In genomic region chr9:37324261-37324683, GRCh38 we compare ENCODE assay signal across 8 cellular contexts.
DNase-seq lines count a peak whose midpoint lies in the region; ATAC-seq lines count a peak whose summit lies in the region.

No MANE protein-coding gene starts in this region.

- CTCF ChIA-PET in T-cell (lab: Charles Lee) = no interaction called here
- CTCF ChIA-PET in activated CD4-positive, alpha-beta memory T cell treated with anti-CD3 and anti-CD28 coated beads for 36 hours (lab: Charles Lee) = interaction anchor here (0.5 to 1.9 kb wide), 3 partner anchors 328 to 451 kb away, joined by 3 to 5 read pairs (median 4); no protein-coding TSS in a partner anchor

- peaks cover 34% of the 10 kb centered on the region for H3K36me3 Mint-ChIP-seq in T-cell
- peaks cover 11% of the 10 kb centered on the region for H3K36me3 Mint-ChIP-seq in activated CD4-positive, alpha-beta memory T cell treated with anti-CD3 and anti-CD28 coated beads for 36 hours

- no peak overlapping the region for H4K8ac ChIP-seq in mesendoderm (ENCODE audit: low read depth, low read length)

- peaks cover 0 to 14% (median 2%) of the 10 kb centered on the region in 3 donors for H3K4me1 Mint-ChIP-seq in T-cell
- no peaks in the 10 kb centered on the region for H3K4me1 Mint-ChIP-seq in activated CD4-positive, alpha-beta memory T cell treated with anti-CD3 and anti-CD28 coated beads for 36 hours (ENCODE audit: low read depth)

- H4K5ac ChIP-seq in mesendoderm (ENCODE audit: low read length) = no peak overlapping the region

- no peak overlapping the region for H3K4me2 ChIP-seq in mesendoderm (ENCODE audit: low read length)

- intact Hi-C loops in activated CD4-positive, alpha-beta memory T cell treated with anti-CD3 and anti-CD28 coated beads for 36 hours (cut with micrococcal nuclease) = no loop called here

- H3K23ac ChIP-seq in mesendoderm (ENCODE audit: low read length) = no peak overlapping the region

- H3K18ac ChIP-seq in mesendoderm (ENCODE audit: low read length) = no peak overlapping the region

- H3K36me3 ChIP-seq in mesendoderm (ENCODE audit: control insufficient read depth, insufficient read depth, low read length) = no peaks in the 10 kb centered on the region

- no peak overlapping the region for H3K9ac ChIP-seq in mesendoderm (ENCODE audit: low read length)

- no peak overlapping the region for H2BK15ac ChIP-seq in mesendoderm (replicated peaks; ENCODE audit: low read depth)

- no peaks in the 10 kb centered on the region for H3K4me1 ChIP-seq in mesendoderm (ENCODE audit: control insufficient read depth, low read depth, low read length)

- peak; percentile 77 for ATAC-seq in GM18511 (IDR thresholded peaks at IDR 0.05; ENCODE audit: unreplicated experiment)
- peak; percentile 63 for ATAC-seq in GM21723 (IDR thresholded peaks at IDR 0.05; ENCODE audit: unreplicated experiment)
- no peak for ATAC-seq in T-cell (replicated peaks in 1 of 4)

- DNase-seq in NCI-H1092 (lab: John Stamatoyannopoulos, UW) = peak; percentile 26
- DNase-seq in mesendoderm = peak; percentile 1
- DNase-seq in activated gamma-delta T cell treated with Interleukin-2 at 50 U/mL for 16 hours = no peak
- no peak for DNase-seq in kidney tubule cell (ENCODE audit: low spot score)
- DNase-seq in T-cell = no peak
- DNase-seq in activated CD4-positive, alpha-beta memory T cell treated with anti-CD3 and anti-CD28 coated beads for 36 hours = no peak

- no peaks in the 10 kb centered on the region for H3K27me3 Mint-ChIP-seq in T-cell
- no peaks in the 10 kb centered on the region for H3K27me3 Mint-ChIP-seq in activated CD4-positive, alpha-beta memory T cell treated with anti-CD3 and anti-CD28 coated beads for 36 hours

- no peak overlapping the region for H3K4ac ChIP-seq in mesendoderm (ENCODE audit: low read depth, low read length)

- POLR2A ChIA-PET in T-cell (lab: Charles Lee) = no interaction called here
- POLR2A ChIA-PET in activated CD4-positive, alpha-beta memory T cell treated with anti-CD3 and anti-CD28 coated beads for 36 hours (lab: Charles Lee) = no interaction called here

- no peak overlapping the region for H2BK5ac ChIP-seq in mesendoderm (ENCODE audit: low read length)

- no peak overlapping the region for H3K27ac ChIP-seq in mesendoderm (ENCODE audit: low read depth, low read length)

- H3K27me3 ChIP-seq in mesendoderm (ENCODE audit: insufficient read depth, low read length, poor library complexity) = no peaks in the 10 kb centered on the region

- no peaks in the 10 kb centered on the region for H3K79me2 ChIP-seq in mesendoderm (ENCODE audit: control insufficient read depth, insufficient read depth, low read length)

- H3K4me3 Mint-ChIP-seq in T-cell = no peak overlapping the region
- no peak overlapping the region for H3K4me3 Mint-ChIP-seq in activated CD4-positive, alpha-beta memory T cell treated with anti-CD3 and anti-CD28 coated beads for 36 hours

- no CpG with 5 or more reads among the region's 7 CpGs for WGBS in mesendoderm (ENCODE audit: extremely low coverage, insufficient coverage, low lambda C conversion rate)

- H2AK5ac ChIP-seq in mesendoderm (ENCODE audit: low read length) = no peak overlapping the region

- no peak overlapping the region for H3K56ac ChIP-seq in mesendoderm (ENCODE audit: low read length)

- no peaks in the 10 kb centered on the region for H3K9me3 Mint-ChIP-seq in T-cell
- no peaks in the 10 kb centered on the region for H3K9me3 Mint-ChIP-seq in activated CD4-positive, alpha-beta memory T cell treated with anti-CD3 and anti-CD28 coated beads for 36 hours

- H2BK120ac ChIP-seq in mesendoderm (ENCODE audit: low read depth, low read length) = no peak overlapping the region

- peak overlapping the region in 1 of 2 donors; percentile 62 for H3K27ac Mint-ChIP-seq in T-cell
- H3K27ac Mint-ChIP-seq in activated CD4-positive, alpha-beta memory T cell treated with anti-CD3 and anti-CD28 coated beads for 36 hours = no peak overlapping the region

- H3K79me1 ChIP-seq in mesendoderm (ENCODE audit: low read length) = no peaks in the 10 kb centered on the region

- no peak overlapping the region for H3K4me3 ChIP-seq in mesendoderm (ENCODE audit: low read length)

Comparison
In these comparisons a context has a peak if more than half of its experiments do, and no peak if none do; other contexts are left out.
1. ATAC-seq: peak in GM18511 (single experiment) and GM21723 (single experiment); none in T-cell (0 of 4).
2. DNase-seq: peak in NCI-H1092 (single experiment) and mesendoderm (single experiment); none in activated gamma-delta T cell treated with Interleukin-2 at 50 U/mL for 16 hours (single experiment), kidney tubule cell (single experiment), T-cell (0 of 34) and activated CD4-positive, alpha-beta memory T cell treated with anti-CD3 and anti-CD28 coated beads for 36 hours (single experiment).